Comparison of ENCODE assay signal across 5 cellular contexts in genomic region chr1:69638673-69639072, GRCh38.
"Had no signal": no experiment of that assay in that cellular context is flagged by ENCODE, and none has a peak within 500 bp of the region (broad histone marks: within the 10 kb centered on the region; RNA-seq: fewer than 3 reads in every experiment).

No MANE protein-coding gene starts in this region.

- H3K27ac ChIP-seq: HL-60 had no signal

- H3K4me2 ChIP-seq: GM23338 had no signal

- ATAC-seq: GM23338, HepG2 had no signal

- DNase-seq: H9, HCEC 1CT had no signal

- H3K4me3 ChIP-seq: GM23338 had no signal

- H2AFZ ChIP-seq: GM23338 had no signal
